31 cellular contexts compared by ENCODE assay signal in genomic region chr9:68843239-68843638, GRCh38.
"Had no signal": no experiment of that assay in that cellular context is flagged by ENCODE, and none has a peak within 500 bp of the region (broad histone marks: within the 10 kb centered on the region; RNA-seq: fewer than 3 reads in every experiment).

No MANE protein-coding gene starts in this region.

- H3K36me3 Mint-ChIP-seq: activated CD8-positive, alpha-beta memory T cell treated with anti-CD3 and anti-CD28 coated beads, Interleukin-2, amount 10 ng/mL, durations not matched to agents 7 days and 5 days; activated naive CD4-positive, alpha-beta T cell treated with anti-CD3 and anti-CD28 coated beads, Interleukin-2, amount 10 ng/mL, durations not matched to agents 7 days and 5 days; activated naive CD8-positive, alpha-beta T cell had no signal

- H3K9me3 ChIP-seq: SJCRH30 had no signal

- H3K4me1 ChIP-seq: SJCRH30 had no signal

- H3K27me3 ChIP-seq: brain microvascular endothelial cell, cardiac muscle cell, SJCRH30 had no signal

- H3K27me3 Mint-ChIP-seq: activated naive CD8-positive, alpha-beta T cell; activated naive CD8-positive, alpha-beta T cell treated with anti-CD3 and anti-CD28 coated beads, Interleukin-2, amount 50 U/mL, for 24 hours had no signal

- H3K4me1 Mint-ChIP-seq: activated naive CD4-positive, alpha-beta T cell treated with anti-CD3 and anti-CD28 coated beads, Interleukin-2, amount 10 ng/mL, durations not matched to agents 7 days and 5 days; activated naive CD8-positive, alpha-beta T cell treated with anti-CD3 and anti-CD28 coated beads, Interleukin-2, amount 50 U/mL, for 24 hours had no signal

- H3K4me3 ChIP-seq: cardiac muscle cell, SJCRH30, SK-N-MC had no signal

- H3K4me3 Mint-ChIP-seq: activated CD4-positive, alpha-beta memory T cell treated with anti-CD3 and anti-CD28 coated beads, Interleukin-2, amount 10 ng/mL, durations not matched to agents 7 days and 5 days; activated CD8-positive, alpha-beta memory T cell treated with anti-CD3 and anti-CD28 coated beads, Interleukin-2, amount 10 ng/mL, durations not matched to agents 7 days and 5 days; activated naive CD4-positive, alpha-beta T cell treated with anti-CD3 and anti-CD28 coated beads, Interleukin-2, amount 10 ng/mL, durations not matched to agents 7 days and 5 days; activated naive CD8-positive, alpha-beta T cell; activated naive CD8-positive, alpha-beta T cell treated with anti-CD3 and anti-CD28 coated beads, Interleukin-2, amount 50 U/mL, for 24 hours had no signal

- DNase-seq: activated CD4-positive, alpha-beta memory T cell treated with anti-CD3 and anti-CD28 coated beads, Interleukin-2, amount 10 ng/mL, durations not matched to agents 7 days and 5 days; activated CD4-positive, alpha-beta T cell treated with anti-CD3 and anti-CD28 coated beads for 1 hour; activated CD4-positive, alpha-beta T cell treated with anti-CD3 and anti-CD28 coated beads for 48 hours; activated CD4-positive, CD25-positive, alpha-beta regulatory T cell; activated CD8-positive, alpha-beta memory T cell treated with anti-CD3 and anti-CD28 coated beads for 24 hours; activated CD8-positive, alpha-beta memory T cell treated with anti-CD3 and anti-CD28 coated beads, Interleukin-2, amount 10 ng/mL, durations not matched to agents 7 days and 5 days; activated CD8-positive, alpha-beta memory T cell treated with anti-CD3 and anti-CD28 coated beads, Interleukin-2, amount 50 U/mL, for 48 hours; activated effector memory CD4-positive, alpha-beta T cell treated with Interleukin-2 at 50 U/mL for 16 hours; activated naive CD4-positive, alpha-beta T cell treated with anti-CD3 and anti-CD28 coated beads, Interleukin-2, amount 10 ng/mL, durations not matched to agents 7 days and 5 days; activated naive CD8-positive, alpha-beta T cell treated with anti-CD3 and anti-CD28 coated beads, Interleukin-2, amount 50 U/mL, for 24 hours; activated T-cell treated with anti-CD3 and anti-CD28 coated beads, Interleukin-2, amount 50 U/mL, for 48 hours; anterior cingulate cortex; brain microvascular endothelial cell; Kasumi-1; KG1; MM.1S; MV-4-11; NCI-H1092; NCI-H146; NCI-H187 treated with DMSO at 0.1 percent for 48 hours; NCI-H2081; NCI-H345; NCI-H524 treated with DMSO at 0.1 percent for 48 hours; SHP77; SJCRH30; T1000; WERI-Rb-1 had no signal

- ATAC-seq: activated CD8-positive, alpha-beta memory T cell treated with anti-CD3 and anti-CD28 coated beads, Interleukin-2, amount 10 ng/mL, durations not matched to agents 7 days and 5 days; activated naive CD8-positive, alpha-beta T cell treated with anti-CD3 and anti-CD28 coated beads, Interleukin-2, amount 50 U/mL, for 24 hours; Panc1 had no signal

- H3K9me3 Mint-ChIP-seq: activated naive CD4-positive, alpha-beta T cell treated with anti-CD3 and anti-CD28 coated beads, Interleukin-2, amount 10 ng/mL, durations not matched to agents 7 days and 5 days; activated naive CD8-positive, alpha-beta T cell treated with anti-CD3 and anti-CD28 coated beads, Interleukin-2, amount 50 U/mL, for 24 hours had no signal

- H3K36me3 ChIP-seq: brain microvascular endothelial cell, cardiac muscle cell, SJCRH30, WERI-Rb-1 had no signal

- H3K27ac ChIP-seq: brain microvascular endothelial cell, cardiac muscle cell, SJCRH30, SK-N-MC, WERI-Rb-1 had no signal

- H3K27ac Mint-ChIP-seq: activated CD4-positive, alpha-beta memory T cell treated with anti-CD3 and anti-CD28 coated beads, Interleukin-2, amount 10 ng/mL, durations not matched to agents 7 days and 5 days; activated CD8-positive, alpha-beta memory T cell treated with anti-CD3 and anti-CD28 coated beads, Interleukin-2, amount 10 ng/mL, durations not matched to agents 7 days and 5 days; activated naive CD4-positive, alpha-beta T cell treated with anti-CD3 and anti-CD28 coated beads, Interleukin-2, amount 10 ng/mL, durations not matched to agents 7 days and 5 days; activated naive CD8-positive, alpha-beta T cell; activated naive CD8-positive, alpha-beta T cell treated with anti-CD3 and anti-CD28 coated beads, Interleukin-2, amount 50 U/mL, for 24 hours had no signal
